11 cellular contexts compared by ENCODE assay signal in the genomic region with DNA sequence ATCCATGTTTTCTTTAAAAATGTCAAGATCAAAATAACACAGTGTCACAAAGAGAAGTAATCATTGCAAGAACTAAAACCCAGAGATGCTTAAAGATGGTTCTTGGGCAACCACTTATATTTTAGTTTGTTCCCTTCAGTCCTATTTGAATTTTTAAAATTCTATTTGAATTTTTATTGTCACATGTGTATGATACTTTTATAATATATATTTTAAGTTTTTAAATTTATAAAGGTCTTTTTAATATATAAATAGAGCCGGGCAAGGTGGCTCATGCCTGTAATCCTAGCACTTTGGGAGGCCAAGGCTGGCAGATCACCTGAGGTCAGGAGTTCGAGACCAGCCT. TPM values are rescaled to one million over a fixed set of nuclear protein-coding genes. Genes with fewer than 3 reads are reported as not detected.
DNase-seq lines count a peak whose midpoint lies in the region; ATAC-seq and TF ChIP-seq lines count a peak whose summit lies in the region.
"Had no signal": no experiment of that assay in that cellular context is flagged by ENCODE, and none has a peak within 500 bp of the region (broad histone marks: within the 10 kb centered on the region; RNA-seq: fewer than 3 reads in every experiment).

No MANE protein-coding gene starts in this region.

- intact Hi-C loops in A673 (cut with micrococcal nuclease; ENCODE audit: unreplicated experiment), result loop anchor here (5.0 to 10.0 kb wide), 4 partner anchors 182 to 807 kb away; a partner anchor contains a TSS

- H3K36me3 ChIP-seq in A673 (ENCODE audit: insufficient read depth, low read length, poor library complexity, severe bottlenecking) (no peaks in the 10 kb centered on the region), DND-41 (ENCODE audit: insufficient read depth, low read length) (no peaks in the 10 kb centered on the region), muscle layer of duodenum (ENCODE audit: control insufficient read depth in 1 of 2, insufficient read depth in 2 of 2, low read length in 2 of 2) (no peaks in the 10 kb centered on the region)
- H3K36me3 ChIP-seq: uterus had no signal

- POLR2A ChIA-PET in A673 (lab: Charles Lee; ENCODE audit: low non-redundant PET), result no interaction called here
- POLR2A ChIA-PET in activated CD8-positive, alpha-beta T cell treated with anti-CD3 and anti-CD28 coated beads, Interleukin-2, amount 10 ng/mL, durations not matched to agents 7 days and 5 days (lab: Charles Lee), result no interaction called here

- H3K27ac Mint-ChIP-seq in activated CD8-positive, alpha-beta T cell treated with anti-CD3 and anti-CD28 coated beads, Interleukin-2, amount 10 ng/mL, durations not matched to agents 7 days and 5 days, result no peak overlapping the region

- H3K4me3 ChIP-seq in A673 (ENCODE audit: low read depth, low read length, poor library complexity, severe bottlenecking) (peak overlapping the region; percentile 45), DND-41 (ENCODE audit: low read depth in 1 of 2, low read length in 2 of 2) (peak overlapping the region in 1 of 2 experiments; percentile 57; a peak in 1 of 4 replicates), muscle layer of duodenum (ENCODE audit: low read depth in 1 of 2, low read length in 2 of 2) (peak overlapping the region; percentile 52 to 93)

- H3K27ac ChIP-seq in A673 (ENCODE audit: low read depth, low read length, poor library complexity, severe bottlenecking) (no peak overlapping the region), DND-41 (ENCODE audit: low read length) (no peak overlapping the region), muscle layer of duodenum (ENCODE audit: low read length) (no peak overlapping the region)

- CTCF ChIA-PET in A673 (lab: Charles Lee), result interaction anchor here (0.6 kb wide), 1 partner anchor 247 kb away, joined by 4 read pairs; no protein-coding TSS in a partner anchor
- CTCF ChIA-PET in activated CD8-positive, alpha-beta T cell treated with anti-CD3 and anti-CD28 coated beads, Interleukin-2, amount 10 ng/mL, durations not matched to agents 7 days and 5 days (lab: Charles Lee), result interaction anchor here (0.6 to 1.9 kb wide), 7 partner anchors 8 to 338 kb away, joined by 3 to 10 read pairs (median 5); no protein-coding TSS in a partner anchor

- H3K79me2 ChIP-seq in DND-41 (ENCODE audit: insufficient read depth, low read length), result no peaks in the 10 kb centered on the region

- no peak for TF ChIP-seq CTCF in A673 (conservative IDR thresholded peaks at IDR 0.05; ENCODE audit: low read depth, low read length)
- no peak for TF ChIP-seq CTCF in DND-41 (IDR thresholded peaks at IDR 0.05; ENCODE audit: borderline replicate concordance, extremely low read depth, low read length, poor library complexity, severe bottlenecking)

- peak overlapping the region; percentile 67 for H3K4me2 ChIP-seq in DND-41 (ENCODE audit: insufficient read depth, low read length)

- H3K4me1 Mint-ChIP-seq in activated CD8-positive, alpha-beta T cell treated with anti-CD3 and anti-CD28 coated beads, Interleukin-2, amount 10 ng/mL, durations not matched to agents 7 days and 5 days (ENCODE audit: low read depth), result peaks cover 18% of the 10 kb centered on the region

- DNase-seq in A673 (ENCODE audit: low spot score) (no peak), DND-41 (no peak), NCI-H2081 (lab: John Stamatoyannopoulos, UW) (no peak), mesenteric fat pad (ENCODE audit: low spot score) (no peak), NCI-H2227 treated with DMSO at 0.1 percent for 48 hours (lab: John Stamatoyannopoulos, UW) (no peak)
- DNase-seq in activated CD8-positive, alpha-beta T cell treated with anti-CD3 and anti-CD28 coated beads, Interleukin-2, amount 10 ng/mL, durations not matched to agents 7 days and 5 days, result no peak

- H3K4me1 ChIP-seq in A673 (ENCODE audit: insufficient read depth, low read length, poor library complexity, severe bottlenecking) (no peaks in the 10 kb centered on the region), DND-41 (ENCODE audit: insufficient read depth, low read length) (peaks cover 6% of the 10 kb centered on the region), muscle layer of duodenum (ENCODE audit: control insufficient read depth in 1 of 2, insufficient read depth in 2 of 2, low read length in 2 of 2) (peaks cover 9 to 20% of the 10 kb centered on the region in 2 donors)
- H3K4me1 ChIP-seq: uterus had no signal

- H3K9ac ChIP-seq in DND-41 (ENCODE audit: low read depth, low read length), result no peak overlapping the region

- H3K27me3 ChIP-seq in A673 (replicated peaks; ENCODE audit: insufficient read depth, low read depth, low read length, poor library complexity) (no peaks in the 10 kb centered on the region), DND-41 (ENCODE audit: insufficient read depth, low read length, poor library complexity) (peaks cover 3% of the 10 kb centered on the region), muscle layer of duodenum (ENCODE audit: low read depth, low read length) (no peaks in the 10 kb centered on the region)
- H3K27me3 ChIP-seq: BLaER1 treated with 17β-estradiol and CSF1 and Interleukin-3, amounts not matched to agents 10 nM and 100 nM; dorsolateral prefrontal cortex; uterus had no signal

- no peaks in the 10 kb centered on the region for H3K9me3 Mint-ChIP-seq in activated CD8-positive, alpha-beta T cell treated with anti-CD3 and anti-CD28 coated beads, Interleukin-2, amount 10 ng/mL, durations not matched to agents 7 days and 5 days (ENCODE audit: insufficient read depth)

- peaks cover 11% of the 10 kb centered on the region for H3K27me3 Mint-ChIP-seq in activated CD8-positive, alpha-beta T cell treated with anti-CD3 and anti-CD28 coated beads, Interleukin-2, amount 10 ng/mL, durations not matched to agents 7 days and 5 days (ENCODE audit: low read depth)

- H3K36me3 Mint-ChIP-seq in activated CD8-positive, alpha-beta T cell treated with anti-CD3 and anti-CD28 coated beads, Interleukin-2, amount 10 ng/mL, durations not matched to agents 7 days and 5 days (ENCODE audit: low read depth), result peaks cover 3% of the 10 kb centered on the region

- BruUV-seq in A673 (replicated peaks; lab: Mats Ljungman, UMichigan), result no TSS peak

- no peak for ATAC-seq in DND-41 (ENCODE audit: insufficient read depth, low read depth)
- no peak for ATAC-seq in activated CD8-positive, alpha-beta T cell treated with anti-CD3 and anti-CD28 coated beads, Interleukin-2, amount 10 ng/mL, durations not matched to agents 7 days and 5 days
- ATAC-seq in GM18519 (IDR thresholded peaks at IDR 0.05; ENCODE audit: low FRiP score, unreplicated experiment), result no peak

- H3K9me3 ChIP-seq in A673 (ENCODE audit: low read depth, low read length, poor library complexity, severe bottlenecking) (peaks cover 4% of the 10 kb centered on the region), DND-41 (ENCODE audit: insufficient read depth, low read length, severe bottlenecking) (no peaks in the 10 kb centered on the region), muscle layer of duodenum (ENCODE audit: control insufficient read depth in 1 of 2, low read length in 2 of 2) (no peaks in the 10 kb centered on the region)
- H3K9me3 ChIP-seq: uterus had no signal

- no peak overlapping the region; the same call in 1 of the 2 replicates for H2AFZ ChIP-seq in DND-41 (ENCODE audit: low read depth, low read length)

- H4K20me1 ChIP-seq in DND-41 (ENCODE audit: insufficient read depth, low read length), result no peaks in the 10 kb centered on the region
- H4K20me1 ChIP-seq: BLaER1 treated with 17β-estradiol and CSF1 and Interleukin-3, amounts not matched to agents 10 nM and 100 nM had no signal

- peak overlapping the region; percentile 92 for H3K4me3 Mint-ChIP-seq in activated CD8-positive, alpha-beta T cell treated with anti-CD3 and anti-CD28 coated beads, Interleukin-2, amount 10 ng/mL, durations not matched to agents 7 days and 5 days

RNA-seq across cellular contexts. Expression of a gene that starts 22.3 kb away (rescaled TPM):
- 1.8 and 3.0 TPM in 2 replicates for total RNA-seq in A673 (2021)
- 10 to 100 TPM; 12.6 to 14.7 TPM for total RNA-seq in activated CD8-positive, alpha-beta T cell treated with anti-CD3 and anti-CD28 coated beads, Interleukin-2, amount 10 ng/mL, durations not matched to agents 7 days and 5 days
- total RNA-seq in mesenteric fat pad, result 13.0 TPM
